ENCODE assay signal across 8 cellular contexts in the genomic region with DNA sequence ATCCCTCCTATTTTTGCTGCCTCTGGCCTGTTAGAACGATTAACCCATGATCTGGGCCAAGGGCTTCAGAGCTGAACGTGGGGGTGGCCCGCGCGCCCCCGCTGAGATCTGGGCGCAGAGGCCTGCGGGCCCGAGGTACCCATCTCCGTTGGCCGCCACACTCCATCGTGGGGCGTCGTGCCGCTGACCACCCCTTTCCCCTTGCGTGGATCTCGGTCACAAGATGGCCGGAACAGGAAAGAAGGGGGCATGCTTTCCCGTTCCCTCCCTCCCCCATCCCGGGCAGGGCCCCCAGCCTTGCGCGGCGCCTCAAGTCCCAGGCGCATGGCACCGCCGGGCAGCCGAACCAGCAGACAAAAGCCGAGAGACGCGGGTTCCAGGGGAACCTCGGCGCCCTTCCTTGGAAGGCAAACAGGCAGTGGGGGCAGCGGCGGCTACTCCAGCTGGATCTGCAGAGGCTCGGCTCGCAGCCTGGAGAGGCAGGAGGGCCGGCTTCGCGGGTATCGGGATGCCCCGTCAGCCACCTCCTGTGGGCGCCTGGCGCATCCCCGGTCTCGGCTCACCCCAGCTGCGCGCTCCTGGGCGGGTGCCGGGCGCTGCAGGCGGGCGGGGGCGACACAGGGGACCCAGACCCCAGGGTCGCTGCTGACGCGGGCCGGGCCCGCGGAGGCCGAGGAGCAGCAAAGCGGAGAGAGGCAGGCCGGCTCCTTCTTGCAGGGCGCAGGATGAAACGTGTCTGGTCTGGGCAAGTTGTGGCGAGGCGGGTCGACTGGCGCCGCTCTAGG. TPM values are rescaled to one million over a fixed set of nuclear protein-coding genes. Genes with fewer than 3 reads are reported as not detected.
DNase-seq lines count a peak whose midpoint lies in the region; ATAC-seq and TF ChIP-seq lines count a peak whose summit lies in the region.

No MANE protein-coding gene starts in this region.

- H3K9me3 ChIP-seq in WERI-Rb-1 (ENCODE audit: severe bottlenecking), result no peaks in the 10 kb centered on the region

- ATAC-seq in HG03066 (IDR thresholded peaks at IDR 0.05; ENCODE audit: low read depth, unreplicated experiment), result peak; percentile 55

- TF ChIP-seq CTCF in WERI-Rb-1 (IDR thresholded peaks at IDR 0.05; ENCODE audit: low read depth, low read length), result no peak
- no peak for TF ChIP-seq CTCF in fibroblast of villous mesenchyme (IDR thresholded peaks at IDR 0.05; ENCODE audit: insufficient read depth, low read depth, low read length)

- H3K4me3 ChIP-seq in WERI-Rb-1 (ENCODE audit: low read depth, low read length), result peak overlapping the region; percentile 89
- peak overlapping the region; percentile 77 for H3K4me3 ChIP-seq in fibroblast of villous mesenchyme (ENCODE audit: low read depth, low read length)

- no peaks in the 10 kb centered on the region for H3K27me3 ChIP-seq in WERI-Rb-1 (ENCODE audit: insufficient read depth, low read depth, severe bottlenecking)

- peak; percentile 45 for DNase-seq in NOMO-1 treated with DMSO at 0.1 percent for 48 hours (lab: John Stamatoyannopoulos, UW; ENCODE audit: unreplicated experiment)
- DNase-seq in NOMO-1 (lab: John Stamatoyannopoulos, UW; ENCODE audit: unreplicated experiment in 2 of 2), result no peak
- peak; percentile 68 for DNase-seq in WERI-Rb-1
- DNase-seq in fibroblast of villous mesenchyme (ENCODE audit: low read depth), result peak; percentile 49
- DNase-seq in occipital lobe (lab: John Stamatoyannopoulos, UW), result peak; percentile 35
- DNase-seq in NCI-H774 (lab: John Stamatoyannopoulos, UW), result no peak
- no peak for DNase-seq in SIG-M5 (lab: John Stamatoyannopoulos, UW)

- H3K36me3 ChIP-seq in WERI-Rb-1, result peaks cover 39% of the 10 kb centered on the region

- peak overlapping the region; percentile 93 for H3K27ac ChIP-seq in WERI-Rb-1

RNA-seq across cellular contexts. Expression of gene DZIP1, which starts 0.5 kb away (rescaled TPM):
- total RNA-seq in fibroblast of villous mesenchyme (38.9 and 44.8 TPM in 2 replicates), occipital lobe (43.7 TPM)

RNA-seq across cellular contexts. Expression of gene DNAJC3, which starts 32.9 kb away (rescaled TPM):
- total RNA-seq in fibroblast of villous mesenchyme (56.4 and 85.1 TPM in 2 replicates), occipital lobe (32.6 TPM)

Comparison
In these comparisons a context has a peak if more than half of its experiments do, and no peak if none do; other contexts are left out.
1. DNase-seq: peak in NOMO-1 treated with DMSO at 0.1 percent for 48 hours (single experiment), WERI-Rb-1 (single experiment), fibroblast of villous mesenchyme (single experiment) and occipital lobe (single experiment); none in NOMO-1 (0 of 2), NCI-H774 (single experiment) and SIG-M5 (single experiment).